In the genomic region with DNA sequence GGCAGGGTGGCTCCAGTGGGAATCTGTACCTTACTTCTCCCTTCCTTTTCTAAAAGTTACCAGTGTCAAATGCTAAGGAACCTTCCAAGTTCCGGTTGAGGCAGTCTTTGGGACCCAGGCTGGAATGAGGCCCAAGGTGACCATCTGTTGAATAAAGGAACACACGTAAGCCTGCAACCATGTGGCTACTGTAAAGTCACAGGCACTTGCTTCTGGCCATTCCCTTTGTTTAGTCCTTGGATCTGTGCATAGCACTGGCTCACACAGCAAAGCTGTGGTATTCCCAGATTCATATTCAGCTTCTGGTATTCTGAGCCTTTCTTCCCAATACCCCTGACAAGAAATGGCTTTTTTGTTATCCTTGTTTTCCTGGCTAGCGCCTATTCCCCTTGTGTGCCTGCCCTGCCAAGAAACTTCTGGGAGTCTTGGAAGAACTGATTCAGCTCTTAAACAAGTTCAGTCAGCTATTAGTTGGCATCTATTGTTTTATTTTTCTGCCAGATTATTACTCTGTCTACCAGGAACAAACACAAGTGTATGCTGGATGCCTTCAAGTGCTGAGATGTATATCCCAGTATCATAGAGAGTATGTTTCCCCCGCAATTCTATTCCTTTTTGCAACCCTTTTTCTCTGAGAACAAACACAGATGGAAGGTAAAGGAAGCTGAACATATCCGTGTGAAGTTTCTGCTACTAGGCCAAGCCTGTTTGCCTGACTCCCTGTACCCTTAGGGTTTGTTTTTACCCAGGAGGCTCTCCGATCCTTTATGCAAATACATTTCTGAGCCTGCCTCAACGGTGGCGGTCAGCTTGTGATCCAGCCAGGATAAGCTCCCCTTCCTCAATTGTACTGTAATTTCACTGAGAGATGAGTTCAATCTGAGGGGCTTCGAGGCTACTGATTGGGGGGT, we compare ENCODE assay signal across 1 cellular context.
A peak's percentile ranks its signal among the peaks of the same experiment; 100 is the strongest.
TF ChIP-seq lines count a peak whose summit lies in the region.

No MANE protein-coding gene starts in this region.

TF ChIP-seq in K562, 482 proteins besides CTCF, POLR2A, EP300 and RAD21 (continued from another document and continues in another):
- TF ChIP-seq ARID3B (CRISPR knock-in tag; IDR thresholded peaks at IDR 0.05; ENCODE audit: borderline replicate concordance) (no peak), ARHGAP35 (IDR thresholded peaks at IDR 0.05; ENCODE audit: partially characterized antibody) (peak; percentile 76), NCOA1 (IDR thresholded peaks at IDR 0.05; ENCODE audit: low read depth) (no peak), SRF (CRISPR knock-in tag; IDR thresholded peaks at IDR 0.05) (no peak), ZNF766 (CRISPR knock-in tag; conservative IDR thresholded peaks at IDR 0.05) (no peak), GATAD2B (IDR thresholded peaks at IDR 0.05; ENCODE audit: borderline replicate concordance) (no peak), ZKSCAN3 (CRISPR knock-in tag; IDR thresholded peaks at IDR 0.05) (no peak), CXXC5 (CRISPR knock-in tag; IDR thresholded peaks at IDR 0.05) (no peak), GTF2A2 (tag; IDR thresholded peaks at IDR 0.05) (peak; percentile 46; the same call in 1 of the 2 replicates), MYNN (IDR thresholded peaks at IDR 0.05) (no peak), MYNN (CRISPR knock-in tag; IDR thresholded peaks at IDR 0.05) (no peak), CTBP1 (IDR thresholded peaks at IDR 0.05; ENCODE audit: borderline replicate concordance) (no peak), NR3C1 (CRISPR knock-in tag; IDR thresholded peaks at IDR 0.05) (no peak), ZNF175 (CRISPR knock-in tag; IDR thresholded peaks at IDR 0.05; ENCODE audit: low read depth) (no peak), ZNF586 (CRISPR knock-in tag; conservative IDR thresholded peaks at IDR 0.05) (no peak), TAL1 (IDR thresholded peaks at IDR 0.05) (no peak), ZNF282 (CRISPR knock-in tag; IDR thresholded peaks at IDR 0.05) (no peak), MXD1 (CRISPR knock-in tag; IDR thresholded peaks at IDR 0.05; ENCODE audit: borderline replicate concordance, poor library complexity, severe bottlenecking) (no peak), CCNT2 (IDR thresholded peaks at IDR 0.05; ENCODE audit: borderline replicate concordance, extremely low read depth, insufficient read length, low read depth, low read length) (no peak), NFIC (IDR thresholded peaks at IDR 0.05) (peak; percentile 13; the same call in 1 of the 2 replicates), DNMT1 (IDR thresholded peaks at IDR 0.05) (no peak), ZNF311 (CRISPR knock-in tag; IDR thresholded peaks at IDR 0.05) (no peak), TCF3 (CRISPR knock-in tag; IDR thresholded peaks at IDR 0.05) (no peak), ZNF253 (CRISPR knock-in tag; conservative IDR thresholded peaks at IDR 0.05) (no peak), HINFP (tag; conservative IDR thresholded peaks at IDR 0.05; ENCODE audit: low read depth) (no peak), TEAD1 (CRISPR knock-in tag; IDR thresholded peaks at IDR 0.05) (no peak), EGR1 (conservative IDR thresholded peaks at IDR 0.05) (no peak), CBFB (CRISPR knock-in tag; IDR thresholded peaks at IDR 0.05) (no peak), ZEB2 (IDR thresholded peaks at IDR 0.05) (no peak), CEBPG (CRISPR knock-in tag; IDR thresholded peaks at IDR 0.05) (no peak), CEBPG (tag; conservative IDR thresholded peaks at IDR 0.05 in 1 of 2, IDR thresholded peaks at IDR 0.05 in 1 of 2) (no peak), TCF7 (IDR thresholded peaks at IDR 0.05; ENCODE audit: borderline replicate concordance) (no peak), ZBTB1 (CRISPR knock-in tag; IDR thresholded peaks at IDR 0.05; ENCODE audit: borderline replicate concordance, low read depth) (no peak), CBX8 (IDR thresholded peaks at IDR 0.05; ENCODE audit: borderline replicate concordance, extremely low read depth, low read depth, low read length, poor library complexity, severe bottlenecking) (no peak), E4F1 (CRISPR knock-in tag; IDR thresholded peaks at IDR 0.05; ENCODE audit: borderline replicate concordance) (no peak), BCL6 (CRISPR knock-in tag; IDR thresholded peaks at IDR 0.05) (no peak), ZBED1 (IDR thresholded peaks at IDR 0.05) (peak; percentile 81)
- TF ChIP-seq, protein P1, sequence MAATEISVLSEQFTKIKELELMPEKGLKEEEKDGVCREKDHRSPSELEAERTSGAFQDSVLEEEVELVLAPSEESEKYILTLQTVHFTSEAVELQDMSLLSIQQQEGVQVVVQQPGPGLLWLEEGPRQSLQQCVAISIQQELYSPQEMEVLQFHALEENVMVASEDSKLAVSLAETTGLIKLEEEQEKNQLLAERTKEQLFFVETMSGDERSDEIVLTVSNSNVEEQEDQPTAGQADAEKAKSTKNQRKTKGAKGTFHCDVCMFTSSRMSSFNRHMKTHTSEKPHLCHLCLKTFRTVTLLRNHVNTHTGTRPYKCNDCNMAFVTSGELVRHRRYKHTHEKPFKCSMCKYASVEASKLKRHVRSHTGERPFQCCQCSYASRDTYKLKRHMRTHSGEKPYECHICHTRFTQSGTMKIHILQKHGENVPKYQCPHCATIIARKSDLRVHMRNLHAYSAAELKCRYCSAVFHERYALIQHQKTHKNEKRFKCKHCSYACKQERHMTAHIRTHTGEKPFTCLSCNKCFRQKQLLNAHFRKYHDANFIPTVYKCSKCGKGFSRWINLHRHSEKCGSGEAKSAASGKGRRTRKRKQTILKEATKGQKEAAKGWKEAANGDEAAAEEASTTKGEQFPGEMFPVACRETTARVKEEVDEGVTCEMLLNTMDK (IDR thresholded peaks at IDR 0.05; ENCODE audit: borderline replicate concordance, insufficient read depth, low read depth, low read length, poor library complexity, severe bottlenecking): no peak
- TF ChIP-seq, protein P2, sequence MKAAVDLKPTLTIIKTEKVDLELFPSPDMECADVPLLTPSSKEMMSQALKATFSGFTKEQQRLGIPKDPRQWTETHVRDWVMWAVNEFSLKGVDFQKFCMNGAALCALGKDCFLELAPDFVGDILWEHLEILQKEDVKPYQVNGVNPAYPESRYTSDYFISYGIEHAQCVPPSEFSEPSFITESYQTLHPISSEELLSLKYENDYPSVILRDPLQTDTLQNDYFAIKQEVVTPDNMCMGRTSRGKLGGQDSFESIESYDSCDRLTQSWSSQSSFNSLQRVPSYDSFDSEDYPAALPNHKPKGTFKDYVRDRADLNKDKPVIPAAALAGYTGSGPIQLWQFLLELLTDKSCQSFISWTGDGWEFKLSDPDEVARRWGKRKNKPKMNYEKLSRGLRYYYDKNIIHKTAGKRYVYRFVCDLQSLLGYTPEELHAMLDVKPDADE (conservative IDR thresholded peaks at IDR 0.05; ENCODE audit: control insufficient read depth, low read depth, low read length): no peak
- TF ChIP-seq, protein P3, sequence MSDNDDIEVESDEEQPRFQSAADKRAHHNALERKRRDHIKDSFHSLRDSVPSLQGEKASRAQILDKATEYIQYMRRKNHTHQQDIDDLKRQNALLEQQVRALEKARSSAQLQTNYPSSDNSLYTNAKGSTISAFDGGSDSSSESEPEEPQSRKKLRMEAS (CRISPR knock-in tag; IDR thresholded peaks at IDR 0.05): no peak
- TF ChIP-seq, protein P4, sequence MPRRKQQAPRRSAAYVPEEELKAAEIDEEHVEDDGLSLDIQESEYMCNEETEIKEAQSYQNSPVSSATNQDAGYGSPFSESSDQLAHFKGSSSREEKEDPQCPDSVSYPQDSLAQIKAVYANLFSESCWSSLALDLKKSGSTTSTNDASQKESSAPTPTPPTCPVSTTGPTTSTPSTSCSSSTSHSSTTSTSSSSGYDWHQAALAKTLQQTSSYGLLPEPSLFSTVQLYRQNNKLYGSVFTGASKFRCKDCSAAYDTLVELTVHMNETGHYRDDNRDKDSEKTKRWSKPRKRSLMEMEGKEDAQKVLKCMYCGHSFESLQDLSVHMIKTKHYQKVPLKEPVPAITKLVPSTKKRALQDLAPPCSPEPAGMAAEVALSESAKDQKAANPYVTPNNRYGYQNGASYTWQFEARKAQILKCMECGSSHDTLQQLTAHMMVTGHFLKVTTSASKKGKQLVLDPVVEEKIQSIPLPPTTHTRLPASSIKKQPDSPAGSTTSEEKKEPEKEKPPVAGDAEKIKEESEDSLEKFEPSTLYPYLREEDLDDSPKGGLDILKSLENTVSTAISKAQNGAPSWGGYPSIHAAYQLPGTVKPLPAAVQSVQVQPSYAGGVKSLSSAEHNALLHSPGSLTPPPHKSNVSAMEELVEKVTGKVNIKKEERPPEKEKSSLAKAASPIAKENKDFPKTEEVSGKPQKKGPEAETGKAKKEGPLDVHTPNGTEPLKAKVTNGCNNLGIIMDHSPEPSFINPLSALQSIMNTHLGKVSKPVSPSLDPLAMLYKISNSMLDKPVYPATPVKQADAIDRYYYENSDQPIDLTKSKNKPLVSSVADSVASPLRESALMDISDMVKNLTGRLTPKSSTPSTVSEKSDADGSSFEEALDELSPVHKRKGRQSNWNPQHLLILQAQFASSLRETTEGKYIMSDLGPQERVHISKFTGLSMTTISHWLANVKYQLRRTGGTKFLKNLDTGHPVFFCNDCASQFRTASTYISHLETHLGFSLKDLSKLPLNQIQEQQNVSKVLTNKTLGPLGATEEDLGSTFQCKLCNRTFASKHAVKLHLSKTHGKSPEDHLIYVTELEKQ (CRISPR knock-in tag; IDR thresholded peaks at IDR 0.05): no peak
- TF ChIP-seq, protein P5, sequence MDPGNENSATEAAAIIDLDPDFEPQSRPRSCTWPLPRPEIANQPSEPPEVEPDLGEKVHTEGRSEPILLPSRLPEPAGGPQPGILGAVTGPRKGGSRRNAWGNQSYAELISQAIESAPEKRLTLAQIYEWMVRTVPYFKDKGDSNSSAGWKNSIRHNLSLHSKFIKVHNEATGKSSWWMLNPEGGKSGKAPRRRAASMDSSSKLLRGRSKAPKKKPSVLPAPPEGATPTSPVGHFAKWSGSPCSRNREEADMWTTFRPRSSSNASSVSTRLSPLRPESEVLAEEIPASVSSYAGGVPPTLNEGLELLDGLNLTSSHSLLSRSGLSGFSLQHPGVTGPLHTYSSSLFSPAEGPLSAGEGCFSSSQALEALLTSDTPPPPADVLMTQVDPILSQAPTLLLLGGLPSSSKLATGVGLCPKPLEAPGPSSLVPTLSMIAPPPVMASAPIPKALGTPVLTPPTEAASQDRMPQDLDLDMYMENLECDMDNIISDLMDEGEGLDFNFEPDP (CRISPR knock-in tag; IDR thresholded peaks at IDR 0.05): no peak
- TF ChIP-seq, protein P6, sequence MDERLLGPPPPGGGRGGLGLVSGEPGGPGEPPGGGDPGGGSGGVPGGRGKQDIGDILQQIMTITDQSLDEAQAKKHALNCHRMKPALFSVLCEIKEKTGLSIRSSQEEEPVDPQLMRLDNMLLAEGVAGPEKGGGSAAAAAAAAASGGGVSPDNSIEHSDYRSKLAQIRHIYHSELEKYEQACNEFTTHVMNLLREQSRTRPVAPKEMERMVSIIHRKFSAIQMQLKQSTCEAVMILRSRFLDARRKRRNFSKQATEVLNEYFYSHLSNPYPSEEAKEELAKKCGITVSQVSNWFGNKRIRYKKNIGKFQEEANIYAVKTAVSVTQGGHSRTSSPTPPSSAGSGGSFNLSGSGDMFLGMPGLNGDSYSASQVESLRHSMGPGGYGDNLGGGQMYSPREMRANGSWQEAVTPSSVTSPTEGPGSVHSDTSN (CRISPR knock-in tag; IDR thresholded peaks at IDR 0.05; ENCODE audit: low read depth): no peak
- TF ChIP-seq, protein P6 (tag; conservative IDR thresholded peaks at IDR 0.05; ENCODE audit: low read depth): no peak
